In the genomic region with DNA sequence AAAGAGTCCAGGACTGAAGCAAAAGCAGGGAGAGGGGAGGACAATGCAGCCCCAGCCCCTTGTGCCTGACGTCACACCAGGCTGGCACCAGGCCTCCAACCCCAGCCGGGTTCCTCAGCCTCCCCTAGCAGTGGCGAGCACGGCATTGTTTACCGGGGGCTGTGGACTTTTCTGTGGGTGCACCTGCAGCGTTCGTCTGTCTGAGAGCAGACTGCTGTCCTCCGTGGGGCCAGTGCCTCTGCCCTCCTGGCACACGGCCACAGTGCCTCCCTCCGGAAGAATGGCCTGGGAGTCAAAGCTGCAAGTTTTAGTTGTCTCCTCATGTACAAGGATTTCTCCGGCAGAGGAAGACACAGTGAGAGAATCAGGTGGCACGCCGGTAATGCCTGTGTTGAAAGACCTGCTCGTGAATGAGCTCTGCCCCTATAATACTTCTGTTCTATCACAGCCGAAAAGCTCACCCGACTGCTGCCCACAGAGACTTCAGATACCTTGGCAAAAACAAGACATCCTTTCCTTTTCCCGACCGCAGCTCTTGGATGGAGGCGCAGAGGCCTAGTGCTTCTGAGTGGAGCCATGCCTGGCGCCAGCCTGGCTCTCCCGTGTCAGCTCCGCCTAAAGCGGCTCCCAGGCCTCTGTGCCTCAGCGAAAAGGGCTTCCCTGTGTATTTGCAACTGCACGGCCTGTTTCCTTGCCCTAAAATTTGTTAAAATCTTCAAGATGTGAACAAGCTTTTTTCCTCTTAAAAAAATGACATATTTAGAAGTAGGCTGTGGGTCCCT, we compare ENCODE assay signal across 15 cellular contexts.
DNase-seq lines count a peak whose midpoint lies in the region; TF ChIP-seq lines count a peak whose summit lies in the region.
"Had no signal": no experiment of that assay in that cellular context is flagged by ENCODE, and none has a peak within 500 bp of the region (broad histone marks: within the 10 kb centered on the region; RNA-seq: fewer than 3 reads in every experiment).

No MANE protein-coding gene starts in this region.

- no peak overlapping the region for H3K4me3 ChIP-seq in suprapubic skin
- H3K4me3 ChIP-seq in ovary: no peak overlapping the region

- peaks cover 20% of the 10 kb centered on the region for H3K4me1 ChIP-seq in suprapubic skin
- H3K4me1 ChIP-seq in ovary (ENCODE audit: insufficient read depth): peaks cover 4% of the 10 kb centered on the region

- H3K27me3 ChIP-seq in suprapubic skin: no peaks in the 10 kb centered on the region
- H3K27me3 ChIP-seq in ovary: no peaks in the 10 kb centered on the region

- TF ChIP-seq CTCF in suprapubic skin (IDR thresholded peaks at IDR 0.05) (no peak), ovary (IDR thresholded peaks at IDR 0.05) (no peak)

- intact Hi-C loops in ovary (cut with DNase I): loop anchor here in 1 of 4 donors (5.0 kb wide), 1 partner anchor 49 kb away; no protein-coding TSS in a partner anchor

- TF ChIP-seq EP300 in suprapubic skin (IDR thresholded peaks at IDR 0.05): no peak
- no peak for TF ChIP-seq EP300 in ovary (IDR thresholded peaks at IDR 0.05)

- H3K36me3 ChIP-seq in suprapubic skin (peaks cover 11% of the 10 kb centered on the region), ovary (no peaks in the 10 kb centered on the region)

- 84% methylated on average over 23 of the region's 25 CpGs for WGBS in suprapubic skin
- 68 to 72% (median 70%) methylated on average over 24 to 25 of the region's 25 CpGs for WGBS in ovary, 3 donors

- peak in 2 of 3 experiments; percentile 51 to 70 for DNase-seq in NCI-H1417 (lab: John Stamatoyannopoulos, UW)
- DNase-seq in NCI-H1417 treated with DMSO at 0.1 percent for 48 hours (lab: John Stamatoyannopoulos, UW): no peak
- peak; percentile 57 for DNase-seq in cerebellar cortex (ENCODE audit: low spot score)
- peak; percentile 35 for DNase-seq in medulla oblongata (ENCODE audit: extremely low spot score)
- no peak for DNase-seq in suprapubic skin (ENCODE audit: low spot score in 2 of 2)
- DNase-seq in activated CD4-positive, alpha-beta T cell treated with anti-CD3 and anti-CD28 coated beads, Interleukin-2, amount 50 U/mL, for 1 hour: no peak
- no peak for DNase-seq in ovary
- DNase-seq in DMS79 (lab: John Stamatoyannopoulos, UW): no peak
- DNase-seq: activated CD8-positive, alpha-beta T cell treated with anti-CD3 and anti-CD28 coated beads for 36 hours; activated gamma-delta T cell; CD8-positive, alpha-beta T cell; NCI-H2029 treated with DMSO at 0.1 percent for 48 hours; stimulated activated CD4-positive, alpha-beta T cell treated with anti-CD3 and anti-CD28 coated beads, Interleukin-4, amount 100 ng/mL, for 1 hour; T-helper 9 cell had no signal

- no peak for TF ChIP-seq POLR2A in suprapubic skin (IDR thresholded peaks at IDR 0.05)
- no peak for TF ChIP-seq POLR2A in ovary (IDR thresholded peaks at IDR 0.05)

- H3K27ac ChIP-seq in suprapubic skin (peak overlapping the region; percentile 39), ovary (no peak overlapping the region)
- H3K27ac ChIP-seq: 22Rv1 had no signal

- no peaks in the 10 kb centered on the region for H3K9me3 ChIP-seq in suprapubic skin
- H3K9me3 ChIP-seq in ovary: no peaks in the 10 kb centered on the region

Comparison
In these comparisons a context has a peak if more than half of its experiments do, and no peak if none do; other contexts are left out.
1. DNase-seq: peak in NCI-H1417 (2 of 3), cerebellar cortex (single experiment) and medulla oblongata (single experiment); none in NCI-H1417 treated with DMSO at 0.1 percent for 48 hours (single experiment), suprapubic skin (0 of 2), activated CD4-positive, alpha-beta T cell treated with anti-CD3 and anti-CD28 coated beads, Interleukin-2, amount 50 U/mL, for 1 hour (single experiment), ovary (0 of 5) and DMS79 (single experiment).